ENCODE assay signal across 21 cellular contexts in genomic region chr17:74216505-74216904, GRCh38. TPM values are rescaled to one million over a fixed set of nuclear protein-coding genes. Genes with fewer than 3 reads are reported as not detected.
"Had no signal": no experiment of that assay in that cellular context is flagged by ENCODE, and none has a peak within 500 bp of the region (broad histone marks: within the 10 kb centered on the region; RNA-seq: fewer than 3 reads in every experiment).

No MANE protein-coding gene starts in this region.

- H3K4me3 ChIP-seq: esophagus squamous epithelium, lung, skin epidermis, suprapubic skin had no signal

- H3K27ac ChIP-seq: esophagus squamous epithelium, skin epidermis, suprapubic skin, WERI-Rb-1 had no signal

- DNase-seq: activated CD4-positive, alpha-beta T cell treated with anti-CD3 and anti-CD28 coated beads for 1 hour; activated CD8-positive, alpha-beta memory T cell treated with anti-CD3 and anti-CD28 coated beads for 24 hours; activated CD8-positive, alpha-beta memory T cell treated with anti-CD3 and anti-CD28 coated beads, Interleukin-2, amount 50 U/mL, for 48 hours; activated gamma-delta T cell; cerebellar nuclear complex; effector memory CD8-positive, alpha-beta T cell; esophagus squamous epithelium; left colon; T-helper 2 cell; trophoblast cell; WERI-Rb-1 had no signal

- H3K36me3 ChIP-seq: esophagus squamous epithelium, suprapubic skin had no signal

- H3K9me3 ChIP-seq: esophagus squamous epithelium, suprapubic skin had no signal

- H3K27me3 ChIP-seq: suprapubic skin had no signal

RNA-seq across cellular contexts. Expression of gene DNAI2, which starts 57.5 kb away (rescaled TPM):
- total RNA-seq: astrocyte, bronchial epithelial cell, left colon, osteoblast, progenitor cell of endocrine pancreas, suprapubic skin had no signal
- polyA plus RNA-seq: adipose tissue, neural cell, right cardiac atrium had no signal
